In genomic region chr17:29682054-29682453, GRCh38 we compare ENCODE assay signal across 1 cellular context.
TF ChIP-seq lines count a peak whose summit lies in the region.

No MANE protein-coding gene starts in this region.

TF ChIP-seq in endothelial cell of umbilical vein, 7 proteins besides CTCF, POLR2A, EP300 and RAD21 (continued from another document):
- no peak for TF ChIP-seq JUN (IDR thresholded peaks at IDR 0.05; ENCODE audit: borderline replicate concordance, insufficient read depth, insufficient read length, low read depth)
